ENCODE assay signal across 1 cellular context in genomic region chr1:71019248-71019647, GRCh38.
TF ChIP-seq lines count a peak whose summit lies in the region.

No MANE protein-coding gene starts in this region.

TF ChIP-seq in SK-N-SH, 30 proteins besides CTCF, POLR2A, EP300 and RAD21 (continued from another document):
- no peak for TF ChIP-seq IRF3 (IDR thresholded peaks at IDR 0.05; ENCODE audit: low read depth, low read length)
